ENCODE assay signal across 8 cellular contexts in the genomic region with DNA sequence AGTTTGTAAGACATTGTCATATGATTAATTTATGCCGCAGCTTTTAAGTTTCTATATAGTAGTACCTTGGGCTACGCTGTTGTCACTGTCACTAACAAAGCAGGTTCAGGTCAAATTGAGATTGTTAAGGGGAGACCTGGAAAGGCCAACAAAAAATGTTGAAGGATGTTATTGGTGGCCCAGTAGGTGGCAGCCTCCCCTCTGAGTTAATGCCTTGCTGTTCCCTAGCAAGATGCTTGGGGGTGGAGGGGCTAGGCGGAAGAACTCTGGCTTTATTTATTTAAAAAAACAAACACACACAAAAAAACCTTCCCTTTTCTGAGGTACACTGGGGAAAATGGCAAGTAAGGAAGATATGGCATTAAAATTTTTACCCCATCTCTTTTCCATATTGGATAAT.
DNase-seq lines count a peak whose midpoint lies in the region; ATAC-seq and TF ChIP-seq lines count a peak whose summit lies in the region.

No MANE protein-coding gene starts in this region.

- WGBS in aorta, 2 donors = 50 to 52% methylated on average over 3 of the region's 3 CpGs

- H3K9me3 ChIP-seq in upper lobe of right lung = no peaks in the 10 kb centered on the region
- peaks cover 2% of the 10 kb centered on the region for H3K9me3 ChIP-seq in aorta (ENCODE audit: control insufficient read depth, low read length)

- H3K27ac ChIP-seq in upper lobe of right lung (no peak overlapping the region), aorta (ENCODE audit: low read depth in 1 of 2, low read length in 2 of 2) (no peak overlapping the region)

- DNase-seq in EL (peak; percentile 18), NCI-H774 (lab: John Stamatoyannopoulos, UW) (peak; percentile 46), epithelial cell of proximal tubule (ENCODE audit: low read depth) (no peak), upper lobe of right lung (no peak), aorta (no peak)

- H3K4me1 ChIP-seq in upper lobe of right lung (no peaks in the 10 kb centered on the region), aorta (ENCODE audit: control insufficient read depth in 1 of 2, insufficient read depth in 2 of 2, low read length in 2 of 2) (no peaks in the 10 kb centered on the region)

- no peak overlapping the region for H3K4me3 ChIP-seq in epithelial cell of proximal tubule (ENCODE audit: low read depth, low read length)
- no peak overlapping the region for H3K4me3 ChIP-seq in upper lobe of right lung
- no peak overlapping the region for H3K4me3 ChIP-seq in aorta (ENCODE audit: low read length in 2 of 2)

- peak; percentile 60 for ATAC-seq in HG02981 (IDR thresholded peaks at IDR 0.05; ENCODE audit: unreplicated experiment)
- ATAC-seq in upper lobe of right lung = no peak
- no peak for ATAC-seq in aorta (ENCODE audit: low FRiP score)
- ATAC-seq in GM21786 (IDR thresholded peaks at IDR 0.05; ENCODE audit: unreplicated experiment) = no peak
- ATAC-seq in GM18858 (IDR thresholded peaks at IDR 0.05; ENCODE audit: unreplicated experiment) = no peak

- TF ChIP-seq CTCF in epithelial cell of proximal tubule (conservative IDR thresholded peaks at IDR 0.05; ENCODE audit: low read depth, low read length) = peak; percentile 64
- TF ChIP-seq CTCF in upper lobe of right lung (IDR thresholded peaks at IDR 0.05) = peak; percentile 21

- intact Hi-C loops in upper lobe of right lung (cut with DNase I) (no loop called here), aorta (cut with DNase I) (no loop called here)

- H3K36me3 ChIP-seq in upper lobe of right lung (no peaks in the 10 kb centered on the region), aorta (ENCODE audit: control insufficient read depth in 1 of 2, insufficient read depth in 2 of 2, low read length in 1 of 2) (no peaks in the 10 kb centered on the region)

- H3K27me3 ChIP-seq in upper lobe of right lung (peaks cover 5% of the 10 kb centered on the region), aorta (ENCODE audit: control insufficient read depth in 1 of 2, insufficient read depth in 2 of 2, low read length in 1 of 2) (no peaks in the 10 kb centered on the region)

Comparison
In these comparisons a context has a peak if more than half of its experiments do, and no peak if none do; other contexts are left out.
1. DNase-seq: peak in EL (single experiment) and NCI-H774 (single experiment); none in epithelial cell of proximal tubule (single experiment), upper lobe of right lung (single experiment) and aorta (0 of 2).